In genomic region chr5:1167728-1168709, GRCh38 we compare ENCODE assay signal across 7 cellular contexts. TPM values are rescaled to one million over a fixed set of nuclear protein-coding genes. Genes with fewer than 3 reads are reported as not detected.
A peak's percentile ranks its signal among the peaks of the same experiment; 100 is the strongest.
DNase-seq lines count a peak whose midpoint lies in the region; ATAC-seq and TF ChIP-seq lines count a peak whose summit lies in the region.

No MANE protein-coding gene starts in this region.

- ATAC-seq in HG03045 (IDR thresholded peaks at IDR 0.05; ENCODE audit: unreplicated experiment) = peak; percentile 54
- ATAC-seq in activated CD4-positive, CD25-positive, alpha-beta regulatory T cell treated with anti-CD3 and anti-CD28 coated beads, Interleukin-2, amount 50 U/mL, for 24 hours = peak; percentile 62 to 63
- ATAC-seq in left colon = peak; percentile 85

- DNase-seq in GM13977 (ENCODE audit: low spot score) (peak; percentile 90), NCI-H2196 (lab: John Stamatoyannopoulos, UW; ENCODE audit: unreplicated experiment) (peak; percentile 82), cerebellum (ENCODE audit: low spot score) (peak; percentile 70), left colon (peak; percentile 62 to 79)
- DNase-seq in stimulated activated CD4-positive, alpha-beta T cell treated with anti-CD3 and anti-CD28 coated beads, Interleukin-1b, Interleukin-23, amount 100 ng/mL, for 48 hours = peak; percentile 52

- in situ Hi-C loops in GM13977 (cut with MboI; ENCODE audit: low pct_unique_long_range_greater_than_20kb, low sequenced_read_pairs, unreplicated experiment) = no loop called here

- intact Hi-C loops in left colon (cut with DNase I, micrococcal nuclease) = loop anchor here in 1 of 2 donors (10.0 kb wide), 1 partner anchor 477 kb away; no protein-coding TSS in a partner anchor

- peak; percentile 85 for TF ChIP-seq CTCF in GM13977 (IDR thresholded peaks at IDR 0.05; ENCODE audit: extremely low read depth, insufficient read depth, missing control alignments)

RNA-seq across cellular contexts. Expression of gene SLC6A19, which starts 33.4 kb away (rescaled TPM):
- total RNA-seq in cerebellum = 0.09 TPM
- total RNA-seq in left colon = 10 to 100 TPM in 1 of 2 donors, 1 to 10 TPM in 1; 5.8 to 72.5 TPM

RNA-seq across cellular contexts. Expression of gene SLC12A7, which starts 56.2 kb away (rescaled TPM):
- 10.1 TPM for total RNA-seq in cerebellum
- 10 to 100 TPM; 70.4 to 88.3 TPM for total RNA-seq in left colon

RNA-seq across cellular contexts. Expression of gene SLC6A18, which starts 57.2 kb away (rescaled TPM):
- total RNA-seq in cerebellum (not detected), left colon (under 1 TPM in 1 of 2 donors, not detected in 1; 0.11 TPM)

Comparison
In these comparisons a context has a peak if more than half of its experiments do, and no peak if none do; other contexts are left out.
1. Peak in every context shown above with its lines: DNase-seq and ATAC-seq.